ENCODE assay signal across 25 cellular contexts in the genomic region with DNA sequence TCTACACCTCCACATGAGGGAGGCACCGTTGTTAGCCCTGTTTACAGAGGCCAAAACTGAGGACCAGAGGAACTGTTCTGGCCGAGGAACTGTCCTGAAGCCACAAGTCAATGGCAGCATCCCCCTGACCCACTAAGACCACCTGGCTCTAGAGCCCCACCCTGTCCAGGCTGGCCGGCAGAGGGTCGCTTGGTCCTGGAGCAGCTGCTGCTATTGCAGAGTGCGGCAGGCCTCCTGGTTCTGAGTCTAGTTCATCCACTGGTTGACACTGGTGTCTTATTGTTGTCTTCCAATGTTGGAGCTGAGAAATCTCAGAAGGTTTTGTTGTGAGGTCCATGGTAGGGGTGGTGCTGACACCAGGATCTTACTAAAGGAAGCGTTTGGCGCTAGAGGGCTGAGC. TPM values are rescaled to one million over a fixed set of nuclear protein-coding genes. Genes with fewer than 3 reads are reported as not detected.
"Had no signal": no experiment of that assay in that cellular context is flagged by ENCODE, and none has a peak within 500 bp of the region (broad histone marks: within the 10 kb centered on the region; RNA-seq: fewer than 3 reads in every experiment).

No MANE protein-coding gene starts in this region.

- H3K27ac ChIP-seq: coronary artery, esophagus squamous epithelium, heart right ventricle, neutrophil, pancreas, right atrium auricular region, thoracic aorta, transverse colon, vagina had no signal

- H3K27ac Mint-ChIP-seq: naive thymus-derived CD8-positive, alpha-beta T cell; nephron progenitor cell; stimulated activated memory B cell treated with anti-CD40 and anti-IgM and Interleukin-4, amounts not matched to agents 10 μg/mL and 1 μg/mL and 100 μg/mL, for 72 hours had no signal

- H3K4me1 ChIP-seq: pancreas had no signal

- H3K4me1 Mint-ChIP-seq: central memory CD8-positive, alpha-beta T cell; nephron progenitor cell had no signal

- H3K27me3 ChIP-seq: esophagus squamous epithelium, heart right ventricle, pancreas, right atrium auricular region, transverse colon, vagina had no signal

- DNase-seq: dermis blood vessel endothelial cell; effector memory CD4-positive, alpha-beta T cell; esophagus squamous epithelium; foreskin melanocyte; glutamatergic neuron; heart right ventricle; hippocampal formation; left ventricle myocardium superior; mesenchymal stem cell; midbrain; naive thymus-derived CD8-positive, alpha-beta T cell; nephron progenitor cell; stimulated activated CD4-positive, alpha-beta T cell treated with anti-CD3 and anti-CD28 coated beads, Interleukin-4, amount 100 ng/mL, for 4 hours; stimulated activated naive CD8-positive, alpha-beta T cell treated with anti-CD3 and anti-CD28 coated beads, Interleukin-15, Interleukin-2, amounts not matched to agents 100 U/mL and 50 U/mL, for 24 hours; substantia nigra; transverse colon had no signal

- H3K4me3 ChIP-seq: coronary artery, esophagus squamous epithelium, heart right ventricle, pancreas, right atrium auricular region, thoracic aorta, transverse colon, vagina had no signal

- H3K36me3 ChIP-seq: esophagus squamous epithelium, heart right ventricle, neutrophil, pancreas, right atrium auricular region, thoracic aorta, transverse colon, vagina had no signal

- ATAC-seq: heart right ventricle; left ventricle myocardium superior; naive thymus-derived CD8-positive, alpha-beta T cell; pancreas; sciatic nerve; stimulated activated memory B cell treated with anti-CD40 and anti-IgM and Interleukin-4, amounts not matched to agents 10 μg/mL and 1 μg/mL and 100 μg/mL, for 72 hours; stimulated activated naive CD8-positive, alpha-beta T cell treated with anti-CD3 and anti-CD28 coated beads, Interleukin-15, Interleukin-2, amounts not matched to agents 100 U/mL and 50 U/mL, for 24 hours had no signal

- H3K27me3 Mint-ChIP-seq: central memory CD8-positive, alpha-beta T cell; stimulated activated memory B cell treated with anti-CD40 and anti-IgM and Interleukin-4, amounts not matched to agents 10 μg/mL and 1 μg/mL and 100 μg/mL, for 72 hours had no signal

- H3K9me3 Mint-ChIP-seq: nephron progenitor cell had no signal

- H3K4me3 Mint-ChIP-seq: central memory CD8-positive, alpha-beta T cell; naive thymus-derived CD8-positive, alpha-beta T cell; nephron progenitor cell; stimulated activated memory B cell treated with anti-CD40 and anti-IgM and Interleukin-4, amounts not matched to agents 10 μg/mL and 1 μg/mL and 100 μg/mL, for 72 hours had no signal

- H3K9me3 ChIP-seq: esophagus squamous epithelium, heart right ventricle, neutrophil, pancreas, right atrium auricular region, thoracic aorta, transverse colon, vagina had no signal

RNA-seq across cellular contexts. Expression of a gene that starts 26.6 kb away (rescaled TPM):
- total RNA-seq: naive thymus-derived CD8-positive, alpha-beta T cell had no signal
- polyA plus RNA-seq: naive thymus-derived CD8-positive, alpha-beta T cell had no signal
